ENCODE assay signal across 9 cellular contexts in genomic region chr14:35384386-35385041, GRCh38. TPM values are rescaled to one million over a fixed set of nuclear protein-coding genes. Genes with fewer than 3 reads are reported as not detected.
A peak's percentile ranks its signal among the peaks of the same experiment; 100 is the strongest.
DNase-seq lines count a peak whose midpoint lies in the region; ATAC-seq and TF ChIP-seq lines count a peak whose summit lies in the region.
"Had no signal": no experiment of that assay in that cellular context is flagged by ENCODE, and none has a peak within 500 bp of the region (broad histone marks: within the 10 kb centered on the region; RNA-seq: fewer than 3 reads in every experiment).

No MANE protein-coding gene starts in this region.

- H3K9me3 Mint-ChIP-seq in type B pancreatic cell = no peaks in the 10 kb centered on the region

- H3K36me3 Mint-ChIP-seq in type B pancreatic cell = no peaks in the 10 kb centered on the region

- peak; percentile 46 for ATAC-seq in esophagus mucosa
- no peak for ATAC-seq in GM21515 (IDR thresholded peaks at IDR 0.05; ENCODE audit: unreplicated experiment)
- ATAC-seq in HG02610 (IDR thresholded peaks at IDR 0.05; ENCODE audit: unreplicated experiment) = no peak

- TF ChIP-seq CTCF in type B pancreatic cell (conservative IDR thresholded peaks at IDR 0.05) = no peak

- no peaks in the 10 kb centered on the region for H3K27me3 Mint-ChIP-seq in type B pancreatic cell

- DNase-seq in RPMI7951 (ENCODE audit: low read depth) (peak; percentile 85), mucosa of gallbladder (ENCODE audit: low spot score) (peak; percentile 86), type B pancreatic cell (ENCODE audit: extremely low spot score, unreplicated experiment) (no peak), iPS-NIHi7 (ENCODE audit: extremely low spot score) (no peak), NCI-H2107 (lab: John Stamatoyannopoulos, UW) (no peak)
- DNase-seq: stimulated activated naive CD4-positive, alpha-beta T cell had no signal

- H3K27ac Mint-ChIP-seq in type B pancreatic cell = peak overlapping the region; percentile 33

- no peak overlapping the region for H3K4me3 Mint-ChIP-seq in type B pancreatic cell

- peaks cover 20% of the 10 kb centered on the region for H3K4me1 Mint-ChIP-seq in type B pancreatic cell (ENCODE audit: unreplicated experiment)

RNA-seq across cellular contexts. Expression of gene NFKBIA, which starts 20.0 kb away (rescaled TPM):
- 85.4 and 97.9 TPM in 2 replicates for total RNA-seq in RPMI7951 (2014; rRNA removed; shearing (Covaris generic))
- total RNA-seq in esophagus mucosa (119 TPM), mucosa of gallbladder (74.8 TPM), type B pancreatic cell (ENCODE audit: low replicate concordance) (63.4 and 132 TPM in 2 replicates)

Comparison
In these comparisons a context has a peak if more than half of its experiments do, and no peak if none do; other contexts are left out.
1. DNase-seq: peak in RPMI7951 (single experiment) and mucosa of gallbladder (single experiment); none in type B pancreatic cell (single experiment), iPS-NIHi7 (single experiment) and NCI-H2107 (single experiment).